In the genomic region with DNA sequence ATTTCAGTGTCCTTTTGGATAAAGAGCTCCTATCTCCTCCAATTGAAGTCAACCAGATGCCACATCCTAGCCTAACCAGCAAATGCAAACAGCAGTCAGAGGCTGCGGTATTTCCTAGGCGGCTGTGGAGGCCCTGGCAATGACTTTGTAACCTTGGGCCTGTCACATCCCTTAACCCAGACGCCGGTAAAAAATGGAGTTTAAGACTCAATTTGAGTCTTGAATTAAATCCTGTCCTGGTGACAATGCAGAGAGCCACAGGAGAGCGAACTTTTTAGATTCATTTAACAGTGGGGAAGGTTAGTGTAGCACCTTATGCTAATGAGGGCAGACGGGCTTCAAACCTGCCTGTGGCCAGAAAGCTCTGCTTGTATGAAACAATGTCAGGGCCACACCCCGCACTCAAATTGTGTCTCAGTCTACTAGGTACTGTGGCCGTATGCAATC, we compare ENCODE assay signal across 9 cellular contexts. TPM values are rescaled to one million over a fixed set of nuclear protein-coding genes. Genes with fewer than 3 reads are reported as not detected.
A peak's percentile ranks its signal among the peaks of the same experiment; 100 is the strongest.
DNase-seq lines count a peak whose midpoint lies in the region; FAIRE-seq and TF ChIP-seq lines count a peak whose summit lies in the region.
"Had no signal": no experiment of that assay in that cellular context is flagged by ENCODE, and none has a peak within 500 bp of the region (broad histone marks: within the 10 kb centered on the region; RNA-seq: fewer than 3 reads in every experiment).

No MANE protein-coding gene starts in this region.

- H3K4me1 ChIP-seq in endothelial cell of umbilical vein (ENCODE audit: control insufficient read depth, extremely low read depth, insufficient read depth, low read length) (peaks cover 29% of the 10 kb centered on the region), ovary (ENCODE audit: insufficient read depth) (peaks cover 2% of the 10 kb centered on the region)

- intact Hi-C loops in endothelial cell of umbilical vein (cut with micrococcal nuclease) = loop anchor here (2.0 kb wide), 1 partner anchor 51 kb away; no protein-coding TSS in a partner anchor
- intact Hi-C loops in ovary (cut with DNase I) = no loop called here

- peak overlapping the region; percentile 91 for H3K4me2 ChIP-seq in endothelial cell of umbilical vein (ENCODE audit: insufficient read depth, low read length)

- no peaks in the 10 kb centered on the region for H3K27me3 ChIP-seq in endothelial cell of umbilical vein (ENCODE audit: control insufficient read depth in 2 of 2, insufficient read depth in 2 of 2, low read length in 2 of 2)
- no peaks in the 10 kb centered on the region for H3K27me3 ChIP-seq in ovary

- dilution Hi-C loops in endothelial cell of umbilical vein (cut with MboI; ENCODE audit: extremely low pct_ligation_motif_present, low sequenced_read_pairs) = no loop called here

- H3K36me3 ChIP-seq in SK-N-MC (ENCODE audit: insufficient read depth, low read length) = no peaks in the 10 kb centered on the region
- no peaks in the 10 kb centered on the region for H3K36me3 ChIP-seq in endothelial cell of umbilical vein (ENCODE audit: control insufficient read depth in 2 of 2, extremely low read depth in 1 of 2, insufficient read depth in 2 of 2, low read length in 2 of 2)
- H3K36me3 ChIP-seq in ovary = no peaks in the 10 kb centered on the region

- WGBS in ovary, 3 donors = 84 to 92% (median 84%) methylated on average over 8 of the region's 8 CpGs

- BruUV-seq in endothelial cell of umbilical vein (replicated peaks; lab: Mats Ljungman, UMichigan) = TSS peak; percentile 55

- no peak for TF ChIP-seq CTCF in endothelial cell of umbilical vein (IDR thresholded peaks at IDR 0.05; ENCODE audit: extremely low read depth in 1 of 2, insufficient read depth in 1 of 2, low read depth in 1 of 2, low read length in 2 of 2)
- no peak for TF ChIP-seq CTCF in ovary (IDR thresholded peaks at IDR 0.05)

- POLR2A ChIA-PET in endothelial cell of umbilical vein (lab: Charles Lee) = interaction anchor here (1.3 kb wide), 1 partner anchor 96 kb away, joined by 3 read pairs; a partner anchor contains a TSS

- TF ChIP-seq EP300 in ovary (IDR thresholded peaks at IDR 0.05) = no peak

- FAIRE-seq in endothelial cell of umbilical vein (lab: Jason Lieb, UNC) = no peak
- FAIRE-seq: A204.1 had no signal

- H3K9me3 ChIP-seq in SK-N-MC (ENCODE audit: low read depth, low read length) (no peaks in the 10 kb centered on the region), endothelial cell of umbilical vein (replicated peaks; ENCODE audit: control insufficient read depth, insufficient read depth, low read length) (no peaks in the 10 kb centered on the region), ovary (no peaks in the 10 kb centered on the region)

- no peak overlapping the region for H2AFZ ChIP-seq in endothelial cell of umbilical vein (ENCODE audit: low read depth, low read length)

- TF ChIP-seq POLR2A in endothelial cell of umbilical vein (IDR thresholded peaks at IDR 0.05; ENCODE audit: low read depth, low read length) (no peak), ovary (IDR thresholded peaks at IDR 0.05) (no peak)

- H3K27ac ChIP-seq in SK-N-MC = no peak overlapping the region
- H3K27ac ChIP-seq in endothelial cell of umbilical vein (ENCODE audit: insufficient read depth, low read depth, low read length) = no peak overlapping the region
- no peak overlapping the region for H3K27ac ChIP-seq in ovary

- H3K79me2 ChIP-seq in endothelial cell of umbilical vein (ENCODE audit: control insufficient read depth, insufficient read depth, low read length) = peaks cover 51% of the 10 kb centered on the region

- H3K9me1 ChIP-seq in endothelial cell of umbilical vein (replicated peaks; ENCODE audit: control insufficient read depth, extremely low read depth, insufficient read depth, low read length) = no peaks in the 10 kb centered on the region

- H3K9ac ChIP-seq in SK-N-MC (ENCODE audit: insufficient read length) = no peak overlapping the region
- peak overlapping the region; percentile 25 for H3K9ac ChIP-seq in endothelial cell of umbilical vein (replicated peaks; ENCODE audit: extremely low read depth, insufficient read depth, low read length)

- no peaks in the 10 kb centered on the region for H4K20me1 ChIP-seq in endothelial cell of umbilical vein (replicated peaks; ENCODE audit: control insufficient read depth, extremely low read depth, insufficient read depth, low read length)

- H3K4me3 ChIP-seq in SK-N-MC = peak overlapping the region; percentile 83
- H3K4me3 ChIP-seq in endothelial cell of umbilical vein (replicated peaks in 1 of 3; ENCODE audit: insufficient read depth in 1 of 3, low read depth in 1 of 3, low read length in 3 of 3) = peak overlapping the region in 2 of 3 experiments; percentile 59 to 88
- H3K4me3 ChIP-seq in skeletal muscle cell (ENCODE audit: low read depth, low read length) = peak overlapping the region; percentile 81
- H3K4me3 ChIP-seq in ovary = no peak overlapping the region

- peak; percentile 28 for DNase-seq in DMS153 treated with DMSO at 0.1 percent for 48 hours (lab: John Stamatoyannopoulos, UW; ENCODE audit: unreplicated experiment)
- no peak for DNase-seq in DMS153 (lab: John Stamatoyannopoulos, UW)
- DNase-seq in SK-N-MC (ENCODE audit: low read depth, low spot score) = no peak
- no peak for DNase-seq in endothelial cell of umbilical vein (ENCODE audit: low read depth, low spot score)
- DNase-seq in skeletal muscle cell (ENCODE audit: low read depth) = no peak
- no peak for DNase-seq in ovary
- DNase-seq in AG20443 (ENCODE audit: low spot score) = no peak
- DNase-seq in NCI-H2029 (lab: John Stamatoyannopoulos, UW) = no peak

- CTCF ChIA-PET in endothelial cell of umbilical vein (lab: Charles Lee) = interaction anchor here (1.4 to 1.8 kb wide), 3 partner anchors 51 to 117 kb away, joined by 3 to 6 read pairs (median 5); no protein-coding TSS in a partner anchor

TF ChIP-seq in endothelial cell of umbilical vein, 7 proteins besides CTCF, POLR2A, EP300 and RAD21:
- TF ChIP-seq JUN (IDR thresholded peaks at IDR 0.05; ENCODE audit: borderline replicate concordance, insufficient read depth, insufficient read length, low read depth) = no peak
- no peak for TF ChIP-seq POLR2AphosphoS5 (IDR thresholded peaks at IDR 0.05; ENCODE audit: insufficient read depth, low read depth, low read length)
- TF ChIP-seq, protein P1, sequence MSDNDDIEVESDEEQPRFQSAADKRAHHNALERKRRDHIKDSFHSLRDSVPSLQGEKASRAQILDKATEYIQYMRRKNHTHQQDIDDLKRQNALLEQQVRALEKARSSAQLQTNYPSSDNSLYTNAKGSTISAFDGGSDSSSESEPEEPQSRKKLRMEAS (IDR thresholded peaks at IDR 0.05; ENCODE audit: insufficient read depth, insufficient read length) = no peak
- TF ChIP-seq FOS (IDR thresholded peaks at IDR 0.05; ENCODE audit: borderline replicate concordance, insufficient read depth, low read length) = no peak
- TF ChIP-seq EZH2 (IDR thresholded peaks at IDR 0.05; ENCODE audit: borderline replicate concordance, low read depth, low read length, severe bottlenecking) = no peak
- no peak for TF ChIP-seq MYC (IDR thresholded peaks at IDR 0.05; ENCODE audit: low read depth, low read length)
- TF ChIP-seq GATA2 (IDR thresholded peaks at IDR 0.05; ENCODE audit: insufficient read depth, insufficient read length, low read depth, low read length) = no peak

RNA-seq across cellular contexts. Expression of a gene that starts 1.3 kb away (rescaled TPM):
- total RNA-seq in endothelial cell of umbilical vein (60.7 and 73.6 TPM in 2 replicates), ovary (10 to 100 TPM in 2 of 7 donors, 1 to 10 TPM in 5; 3.3 to 18.5 (median 5.6) TPM)
- polyA plus RNA-seq in endothelial cell of umbilical vein (23.6 and 27.6 TPM in 2 replicates), ovary (10 to 100 TPM in 1 of 2 donors, 1 to 10 TPM in 1; 5.1 to 83.9 TPM)
- 46.4 and 50.6 TPM in 2 replicates for polyA plus RNA-seq in endothelial cell of umbilical vein (2011; cell fraction: cytosol; rRNA removed)
- 21.8 and 23.3 TPM in 2 replicates for polyA plus RNA-seq in endothelial cell of umbilical vein (2011; cell fraction: nucleus; rRNA removed)
- polyA plus RNA-seq in endothelial cell of umbilical vein (2012) = 47.1 and 71.8 TPM in 2 replicates
- polyA minus RNA-seq in endothelial cell of umbilical vein = 12.2 and 19.7 TPM in 2 replicates
- 16.0 TPM for polyA minus RNA-seq in endothelial cell of umbilical vein (2011; cell fraction: cytosol; rRNA and poly(A)+ RNA removed)
- 10.0 and 18.5 TPM in 2 replicates for polyA minus RNA-seq in endothelial cell of umbilical vein (2011; cell fraction: nucleus; rRNA and poly(A)+ RNA removed)
